11 cellular contexts compared by ENCODE assay signal in the genomic region with DNA sequence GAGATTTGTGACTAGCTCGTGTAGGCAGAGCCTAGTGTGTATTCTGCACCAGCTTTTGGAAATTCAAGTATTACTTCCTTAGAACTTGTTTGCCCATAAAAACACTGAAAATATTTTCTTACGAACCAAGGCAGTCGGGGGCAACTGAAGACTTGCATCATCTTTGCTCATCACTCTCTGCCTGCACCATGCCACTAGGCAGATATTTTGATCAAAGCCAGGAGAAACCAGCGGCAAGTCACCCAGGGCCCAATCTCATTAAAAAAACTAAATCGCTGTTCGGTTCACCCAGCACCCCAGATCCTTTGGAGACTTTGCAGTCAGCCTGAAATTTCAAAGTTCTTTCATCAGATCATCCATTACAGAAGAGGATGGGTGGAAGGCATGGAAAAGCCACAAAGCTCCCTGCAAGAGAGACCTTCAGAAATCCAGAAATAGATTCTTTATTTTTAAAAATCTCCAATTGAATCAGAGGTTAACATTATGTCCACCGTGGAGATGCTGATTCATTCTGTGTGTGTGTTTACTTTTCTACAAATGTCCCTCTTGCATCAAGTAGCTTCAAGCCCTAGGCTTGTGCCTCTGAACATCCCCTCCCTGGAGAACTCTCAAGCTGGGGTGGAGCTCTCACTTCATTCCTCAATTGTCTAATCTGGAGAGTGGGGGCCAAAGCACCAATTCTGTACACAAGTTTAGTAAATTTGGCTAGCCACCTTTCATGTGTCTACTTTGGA.
DNase-seq lines count a peak whose midpoint lies in the region; ATAC-seq and TF ChIP-seq lines count a peak whose summit lies in the region.
"Had no signal": no experiment of that assay in that cellular context is flagged by ENCODE, and none has a peak within 500 bp of the region (broad histone marks: within the 10 kb centered on the region; RNA-seq: fewer than 3 reads in every experiment).

No MANE protein-coding gene starts in this region.

- H3K27me3 Mint-ChIP-seq in activated naive CD4-positive, alpha-beta T cell treated with anti-CD3 and anti-CD28 coated beads for 36 hours (ENCODE audit: low read depth), result no peaks in the 10 kb centered on the region
- no peaks in the 10 kb centered on the region for H3K27me3 Mint-ChIP-seq in activated B cell treated with CpG ODN at 0.5 μM for 24 hours

- intact Hi-C loops in activated naive CD4-positive, alpha-beta T cell treated with anti-CD3 and anti-CD28 coated beads for 36 hours (cut with micrococcal nuclease), result loop anchor here (5.0 kb wide), 1 partner anchor 248 kb away; no protein-coding TSS in a partner anchor
- intact Hi-C loops in activated B cell treated with CpG ODN at 0.5 μM for 24 hours (cut with micrococcal nuclease) (no loop called here), tibial artery (cut with DNase I; ENCODE audit: low total_unique reads) (no loop called here)

- CTCF ChIA-PET in activated naive CD4-positive, alpha-beta T cell treated with anti-CD3 and anti-CD28 coated beads for 36 hours (lab: Charles Lee), result interaction anchor here (0.6 to 8.4 kb wide), 11 partner anchors 11 to 489 kb away, joined by 3 to 68 read pairs (median 5); no protein-coding TSS in a partner anchor
- CTCF ChIA-PET in activated B cell treated with CpG ODN at 0.5 μM for 24 hours (lab: Charles Lee), result interaction anchor here (0.6 to 1.2 kb wide), 2 partner anchors 12 to 14 kb away, joined by 4 read pairs; no protein-coding TSS in a partner anchor

- no peak for TF ChIP-seq CTCF in activated B cell treated with CpG ODN at 0.5 μM for 24 hours (IDR thresholded peaks at IDR 0.05)
- no peak for TF ChIP-seq CTCF in fibroblast of the aortic adventitia (IDR thresholded peaks at IDR 0.05; ENCODE audit: insufficient read depth, low read length)
- TF ChIP-seq CTCF in tibial artery (IDR thresholded peaks at IDR 0.05), result no peak

- POLR2A ChIA-PET in activated B cell treated with CpG ODN at 0.5 μM for 24 hours (lab: Charles Lee), result interaction anchor here (0.7 to 8.4 kb wide), 8 partner anchors 11 to 327 kb away, joined by 3 to 111 read pairs (median 10); no protein-coding TSS in a partner anchor

- H3K27ac Mint-ChIP-seq in activated naive CD4-positive, alpha-beta T cell treated with anti-CD3 and anti-CD28 coated beads for 36 hours, result peak overlapping the region; percentile 97
- peak overlapping the region; percentile 77 for H3K27ac Mint-ChIP-seq in activated B cell treated with CpG ODN at 0.5 μM for 24 hours

- H3K27me3 ChIP-seq in subcutaneous abdominal adipose tissue (ENCODE audit: control insufficient read depth in 5 of 5, insufficient read depth in 4 of 5, low read length in 5 of 5) (peaks cover 0 to 3% (median 0%) of the 10 kb centered on the region in 5 donors), tibial artery (no peaks in the 10 kb centered on the region)

- H3K4me3 ChIP-seq in fibroblast of the aortic adventitia (ENCODE audit: low read depth, low read length), result no peak overlapping the region
- peak overlapping the region in 1 of 5 donors; percentile 7 for H3K4me3 ChIP-seq in subcutaneous abdominal adipose tissue (ENCODE audit: low read depth in 1 of 5, low read length in 5 of 5)
- no peak overlapping the region for H3K4me3 ChIP-seq in tibial artery
- H3K4me3 ChIP-seq: prostate gland had no signal

- ATAC-seq in activated B cell treated with CpG ODN at 0.5 μM for 24 hours (ENCODE audit: low read depth) (no peak), HG03565 (IDR thresholded peaks at IDR 0.05; ENCODE audit: unreplicated experiment) (no peak)

- H3K9ac ChIP-seq in subcutaneous abdominal adipose tissue (ENCODE audit: low read length in 5 of 5), result no peak overlapping the region

- peaks cover 0 to 24% (median 20%) of the 10 kb centered on the region in 5 donors for H3K36me3 ChIP-seq in subcutaneous abdominal adipose tissue (ENCODE audit: control insufficient read depth in 5 of 5, insufficient read depth in 5 of 5, low read length in 5 of 5)
- H3K36me3 ChIP-seq in tibial artery, result peaks cover 0 to 6% (median 6%) of the 10 kb centered on the region in 3 donors
- H3K36me3 ChIP-seq: prostate gland had no signal

- H3K9me3 ChIP-seq in subcutaneous abdominal adipose tissue (ENCODE audit: control insufficient read depth in 5 of 5, low read length in 5 of 5) (no peaks in the 10 kb centered on the region), tibial artery (no peaks in the 10 kb centered on the region)
- H3K9me3 ChIP-seq: prostate gland had no signal

- no peaks in the 10 kb centered on the region for H3K9me3 Mint-ChIP-seq in activated naive CD4-positive, alpha-beta T cell treated with anti-CD3 and anti-CD28 coated beads for 36 hours
- no peaks in the 10 kb centered on the region for H3K9me3 Mint-ChIP-seq in activated B cell treated with CpG ODN at 0.5 μM for 24 hours

- peak overlapping the region; percentile 77 for H3K27ac ChIP-seq in subcutaneous abdominal adipose tissue (ENCODE audit: low read depth, low read length)
- no peak overlapping the region for H3K27ac ChIP-seq in tibial artery

- peak; percentile 38 for DNase-seq in activated naive CD4-positive, alpha-beta T cell treated with anti-CD3 and anti-CD28 coated beads for 36 hours
- no peak for DNase-seq in activated naive CD4-positive, alpha-beta T cell treated with Interleukin-2 at 50 U/mL for 16 hours
- DNase-seq in activated B cell treated with CpG ODN at 0.5 μM for 24 hours (no peak), fibroblast of the aortic adventitia (ENCODE audit: low read depth) (peak; percentile 49), DMS 273 (lab: John Stamatoyannopoulos, UW; ENCODE audit: unreplicated experiment) (no peak), tibial artery (no peak)
- DNase-seq: activated gamma-delta T cell had no signal

- H3K4me1 Mint-ChIP-seq in activated naive CD4-positive, alpha-beta T cell treated with anti-CD3 and anti-CD28 coated beads for 36 hours (ENCODE audit: low read depth), result peaks cover 87% of the 10 kb centered on the region
- H3K4me1 Mint-ChIP-seq in activated B cell treated with CpG ODN at 0.5 μM for 24 hours, result peaks cover 100% of the 10 kb centered on the region

- H3K4me3 Mint-ChIP-seq in activated naive CD4-positive, alpha-beta T cell treated with anti-CD3 and anti-CD28 coated beads for 36 hours, result peak overlapping the region; percentile 77
- peak overlapping the region; percentile 11 for H3K4me3 Mint-ChIP-seq in activated B cell treated with CpG ODN at 0.5 μM for 24 hours
- H3K4me3 Mint-ChIP-seq: CD14-positive monocyte had no signal

- peaks cover 88% of the 10 kb centered on the region for H3K36me3 Mint-ChIP-seq in activated naive CD4-positive, alpha-beta T cell treated with anti-CD3 and anti-CD28 coated beads for 36 hours (ENCODE audit: low read depth)
- peaks cover 74% of the 10 kb centered on the region for H3K36me3 Mint-ChIP-seq in activated B cell treated with CpG ODN at 0.5 μM for 24 hours (ENCODE audit: low read depth)

- H3K4me1 ChIP-seq in subcutaneous abdominal adipose tissue (ENCODE audit: control insufficient read depth in 5 of 5, insufficient read depth in 5 of 5, low read length in 5 of 5) (peaks cover 4 to 100% (median 48%) of the 10 kb centered on the region in 5 donors), tibial artery (peaks cover 7 to 98% (median 46%) of the 10 kb centered on the region in 4 donors)
- H3K4me1 ChIP-seq: prostate gland had no signal

Comparison
In these comparisons a context has a peak if more than half of its experiments do, and no peak if none do; other contexts are left out.
1. DNase-seq: peak in activated naive CD4-positive, alpha-beta T cell treated with anti-CD3 and anti-CD28 coated beads for 36 hours (single experiment) and fibroblast of the aortic adventitia (single experiment); none in activated naive CD4-positive, alpha-beta T cell treated with Interleukin-2 at 50 U/mL for 16 hours (single experiment), activated B cell treated with CpG ODN at 0.5 μM for 24 hours (single experiment), DMS 273 (single experiment) and tibial artery (0 of 2).